Comparison of ENCODE assay signal across 28 cellular contexts in the genomic region with DNA sequence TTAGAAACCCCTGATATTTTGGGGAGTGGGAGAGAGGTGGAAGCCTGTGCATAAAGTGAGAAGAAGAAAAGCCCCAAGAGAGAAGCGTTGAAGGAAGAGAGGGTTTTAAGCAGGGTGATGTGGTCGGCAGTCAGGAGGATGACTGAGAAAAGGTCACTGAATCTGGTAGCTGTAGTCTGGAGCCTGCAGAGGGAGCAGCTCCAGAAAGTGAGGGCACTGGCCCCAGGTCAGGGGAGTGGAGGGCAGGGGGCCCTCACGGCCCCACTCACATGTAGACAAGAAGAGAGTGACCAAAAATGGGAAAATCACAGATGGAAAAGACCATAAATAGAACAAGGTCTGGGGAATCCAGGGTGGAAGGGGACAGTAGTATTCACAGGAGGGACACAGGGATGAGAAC.
A peak's percentile ranks its signal among the peaks of the same experiment; 100 is the strongest.
DNase-seq lines count a peak whose midpoint lies in the region; ATAC-seq, FAIRE-seq and TF ChIP-seq lines count a peak whose summit lies in the region.
"Had no signal": no experiment of that assay in that cellular context is flagged by ENCODE, and none has a peak within 500 bp of the region (broad histone marks: within the 10 kb centered on the region; RNA-seq: fewer than 3 reads in every experiment).

No MANE protein-coding gene starts in this region.

- no peaks in the 10 kb centered on the region for H3K27me3 Mint-ChIP-seq in stimulated activated naive CD8-positive, alpha-beta T cell treated with anti-CD3 and anti-CD28 coated beads, Interleukin-15, amount 100 ng/mL, for 72 hours
- H3K27me3 Mint-ChIP-seq in T-helper 2 cell treated with Interferon-gamma antibody and Interleukin-4, amounts not matched to agents 5 μg/mL and 100 μg/mL, for 36 hours (ENCODE audit: low read depth) = peaks cover 5% of the 10 kb centered on the region
- H3K27me3 Mint-ChIP-seq: activated CD8-positive, alpha-beta T cell treated with anti-CD3 and anti-CD28 coated beads for 36 hours; naive thymus-derived CD4-positive, alpha-beta T cell had no signal

- peak overlapping the region; percentile 49 to 55 for H3K27ac Mint-ChIP-seq in stimulated activated naive CD8-positive, alpha-beta T cell treated with anti-CD3 and anti-CD28 coated beads, Interleukin-15, amount 100 ng/mL, for 72 hours
- no peak overlapping the region for H3K27ac Mint-ChIP-seq in T-helper 2 cell treated with Interferon-gamma antibody and Interleukin-4, amounts not matched to agents 5 μg/mL and 100 μg/mL, for 36 hours
- H3K27ac Mint-ChIP-seq: activated CD8-positive, alpha-beta T cell treated with anti-CD3 and anti-CD28 coated beads for 36 hours; activated naive CD4-positive, alpha-beta T cell treated with anti-CD3 and anti-CD28 coated beads for 36 hours; T-helper 1 cell treated with Interleukin-12 subunit alpha and Interleukin-12 subunit beta and Interleukin-4 antibody, amounts not matched to agents 30 μg/mL and 1 μg/mL, for 36 hours had no signal

- no peaks in the 10 kb centered on the region for H3K36me3 Mint-ChIP-seq in T-helper 2 cell treated with Interferon-gamma antibody and Interleukin-4, amounts not matched to agents 5 μg/mL and 100 μg/mL, for 36 hours (ENCODE audit: low read depth)

- H3K4me3 ChIP-seq in SK-N-SH (ENCODE audit: low read depth in 2 of 2, low read length in 1 of 2) (no peak overlapping the region), Panc1 (ENCODE audit: low read depth in 2 of 2, low read length in 2 of 2) (no peak overlapping the region), HepG2 (replicated peaks in 1 of 3; ENCODE audit: insufficient read depth in 1 of 3, low read depth in 2 of 3, low read length in 3 of 3) (no peak overlapping the region), PC-9 (no peak overlapping the region)
- H3K4me3 ChIP-seq: esophagus muscularis mucosa, gastrocnemius medialis, lung, SJCRH30, tibial nerve had no signal

- intact Hi-C loops in Panc1 (cut with micrococcal nuclease; ENCODE audit: unreplicated experiment) = no loop called here
- intact Hi-C loops in HepG2 (cut with micrococcal nuclease; ENCODE audit: unreplicated experiment) = no loop called here
- intact Hi-C loops in PC-9 (cut with micrococcal nuclease; ENCODE audit: unreplicated experiment) = no loop called here

- 91% methylated on average over 3 of the region's 3 CpGs for WGBS in SK-N-SH (ENCODE audit: low lambda C conversion rate)
- WGBS in HepG2 (ENCODE audit: low lambda C conversion rate) = 44% methylated on average over 3 of the region's 3 CpGs

- TF ChIP-seq RAD21 in SK-N-SH (IDR thresholded peaks at IDR 0.05; ENCODE audit: low read length) (no peak), HepG2 (CRISPR knock-in tag; IDR thresholded peaks at IDR 0.05) (no peak)

- TF ChIP-seq CTCF in SK-N-SH (IDR thresholded peaks at IDR 0.05) (no peak), Panc1 (IDR thresholded peaks at IDR 0.05) (peak; percentile 51), HepG2 (CRISPR knock-in tag; IDR thresholded peaks at IDR 0.05) (no peak), PC-9 (conservative IDR thresholded peaks at IDR 0.05) (no peak)

- H3K27ac ChIP-seq in SK-N-SH (ENCODE audit: low read depth in 2 of 2, low read length in 1 of 2) = no peak overlapping the region
- no peak overlapping the region for H3K27ac ChIP-seq in Panc1 (ENCODE audit: low read length)
- H3K27ac ChIP-seq in HepG2 (ENCODE audit: extremely low read length, insufficient read depth, low read length) = no peak overlapping the region
- H3K27ac ChIP-seq in PC-9 = no peak overlapping the region
- H3K27ac ChIP-seq: 22Rv1, esophagus muscularis mucosa, gastrocnemius medialis, SJCRH30, tibial nerve had no signal

- H2AFZ ChIP-seq in SK-N-SH (ENCODE audit: low read depth) (no peak overlapping the region), HepG2 (ENCODE audit: low read length) (no peak overlapping the region), PC-9 (no peak overlapping the region)

- H3K79me2 ChIP-seq in SK-N-SH (ENCODE audit: insufficient read depth) = no peaks in the 10 kb centered on the region
- no peaks in the 10 kb centered on the region for H3K79me2 ChIP-seq in HepG2 (ENCODE audit: insufficient read depth, low read length)
- no peaks in the 10 kb centered on the region for H3K79me2 ChIP-seq in PC-9 (ENCODE audit: low read depth)

- no peaks in the 10 kb centered on the region for H3K4me1 Mint-ChIP-seq in stimulated activated naive CD8-positive, alpha-beta T cell treated with anti-CD3 and anti-CD28 coated beads, Interleukin-15, amount 100 ng/mL, for 72 hours
- no peaks in the 10 kb centered on the region for H3K4me1 Mint-ChIP-seq in T-helper 2 cell treated with Interferon-gamma antibody and Interleukin-4, amounts not matched to agents 5 μg/mL and 100 μg/mL, for 36 hours (ENCODE audit: low read depth)

- peaks cover 6 to 18% of the 10 kb centered on the region in 2 donors for H3K9me3 Mint-ChIP-seq in stimulated activated naive CD8-positive, alpha-beta T cell treated with anti-CD3 and anti-CD28 coated beads, Interleukin-15, amount 100 ng/mL, for 72 hours
- no peaks in the 10 kb centered on the region for H3K9me3 Mint-ChIP-seq in T-helper 2 cell treated with Interferon-gamma antibody and Interleukin-4, amounts not matched to agents 5 μg/mL and 100 μg/mL, for 36 hours
- H3K9me3 Mint-ChIP-seq: activated CD8-positive, alpha-beta T cell treated with anti-CD3 and anti-CD28 coated beads for 36 hours; T-helper 1 cell treated with Interleukin-12 subunit alpha and Interleukin-12 subunit beta and Interleukin-4 antibody, amounts not matched to agents 30 μg/mL and 1 μg/mL, for 36 hours had no signal

- no TSS peak for BruUV-seq in Panc1 (replicated peaks; lab: Mats Ljungman, UMichigan)
- BruUV-seq in HepG2 (replicated peaks; lab: Mats Ljungman, UMichigan) = no TSS peak
- no TSS peak for BruUV-seq in PC-9 (replicated peaks; lab: Mats Ljungman, UMichigan)

- TF ChIP-seq POLR2A in HepG2 (IDR thresholded peaks at IDR 0.05; ENCODE audit: insufficient read depth in 1 of 2, low read depth in 2 of 2, low read length in 2 of 2) = no peak

- H4K20me1 ChIP-seq in SK-N-SH (ENCODE audit: insufficient read depth) (no peaks in the 10 kb centered on the region), HepG2 (ENCODE audit: insufficient read depth, low read length) (no peaks in the 10 kb centered on the region), PC-9 (ENCODE audit: insufficient read depth) (no peaks in the 10 kb centered on the region)

- H3K9ac ChIP-seq in SK-N-SH (no peak overlapping the region), HepG2 (ENCODE audit: insufficient read depth, low read depth, low read length) (no peak overlapping the region)

- no peak for FAIRE-seq in HepG2 (lab: Jason Lieb, UNC)
- FAIRE-seq: keratinocyte had no signal

- POLR2A ChIA-PET in SK-N-SH (lab: Yijun Ruan, JAX) = no interaction called here
- POLR2A ChIA-PET in Panc1 (lab: Charles Lee) = no interaction called here
- POLR2A ChIA-PET in HepG2 (lab: Yijun Ruan, JAX) = no interaction called here
- POLR2A ChIA-PET in PC-9 (lab: Charles Lee; ENCODE audit: unreplicated experiment) = no interaction called here

- in situ Hi-C loops in Panc1 (cut with HindIII; ENCODE audit: low pct_unique_long_range_greater_than_20kb, low sequenced_read_pairs) (no loop called here), HepG2 (cut with HindIII; ENCODE audit: extremely low pct_ligation_motif_present, low pct_unique_long_range_greater_than_20kb) (no loop called here)

- H3K9me2 ChIP-seq in SK-N-SH = no peaks in the 10 kb centered on the region
- no peaks in the 10 kb centered on the region for H3K9me2 ChIP-seq in PC-9 (ENCODE audit: insufficient read depth)

- peaks cover 3 to 9% of the 10 kb centered on the region in 2 experiments for H3K36me3 ChIP-seq in SK-N-SH (replicated peaks in 1 of 2; ENCODE audit: control insufficient read depth in 1 of 2, insufficient read depth in 2 of 2, low read length in 1 of 2)
- no peaks in the 10 kb centered on the region for H3K36me3 ChIP-seq in Panc1 (ENCODE audit: control insufficient read depth, insufficient read depth, low read length)
- H3K36me3 ChIP-seq in HepG2 (replicated peaks in 1 of 2; ENCODE audit: control insufficient read depth in 1 of 2, insufficient read depth in 2 of 2, low read length in 2 of 2) = no peaks in the 10 kb centered on the region
- H3K36me3 ChIP-seq in PC-9 (ENCODE audit: low read depth) = no peaks in the 10 kb centered on the region
- H3K36me3 ChIP-seq: gastrocnemius medialis, SJCRH30 had no signal

- no peak for TF ChIP-seq EP300 in SK-N-SH (IDR thresholded peaks at IDR 0.05; ENCODE audit: borderline replicate concordance in 1 of 2, low read depth in 1 of 2, low read length in 1 of 2)
- no peak for TF ChIP-seq EP300 in HepG2 (IDR thresholded peaks at IDR 0.05; ENCODE audit: low read depth in 2 of 2, low read length in 2 of 2)
- no peak for TF ChIP-seq EP300 in HepG2 (CRISPR knock-in tag; IDR thresholded peaks at IDR 0.05; ENCODE audit: borderline replicate concordance)

- H3K4me2 ChIP-seq in SK-N-SH = no peak overlapping the region
- H3K4me2 ChIP-seq in HepG2 (ENCODE audit: low read depth, low read length) = no peak overlapping the region
- no peak overlapping the region for H3K4me2 ChIP-seq in PC-9

- H3K9me3 ChIP-seq in SK-N-SH = no peaks in the 10 kb centered on the region
- no peaks in the 10 kb centered on the region for H3K9me3 ChIP-seq in Panc1 (ENCODE audit: control insufficient read depth, insufficient read depth, low read depth, low read length)
- no peaks in the 10 kb centered on the region for H3K9me3 ChIP-seq in HepG2 (ENCODE audit: low read length)
- H3K9me3 ChIP-seq in PC-9 (ENCODE audit: insufficient read depth, low read depth) = no peaks in the 10 kb centered on the region
- H3K9me3 ChIP-seq: Caco-2, gastrocnemius medialis, SJCRH30 had no signal

- H3K4me3 Mint-ChIP-seq in stimulated activated naive CD8-positive, alpha-beta T cell treated with anti-CD3 and anti-CD28 coated beads, Interleukin-15, amount 100 ng/mL, for 72 hours = no peak overlapping the region
- H3K4me3 Mint-ChIP-seq in T-helper 2 cell treated with Interferon-gamma antibody and Interleukin-4, amounts not matched to agents 5 μg/mL and 100 μg/mL, for 36 hours = no peak overlapping the region
- H3K4me3 Mint-ChIP-seq: activated CD8-positive, alpha-beta T cell treated with anti-CD3 and anti-CD28 coated beads for 36 hours; activated naive CD4-positive, alpha-beta T cell treated with anti-CD3 and anti-CD28 coated beads for 36 hours; naive thymus-derived CD4-positive, alpha-beta T cell; T-helper 1 cell treated with Interleukin-12 subunit alpha and Interleukin-12 subunit beta and Interleukin-4 antibody, amounts not matched to agents 30 μg/mL and 1 μg/mL, for 36 hours had no signal

- ATAC-seq in SK-N-SH treated with all-trans-retinoic acid at 6 μM for 48 hours (0 out of 3 replicates have a peak, but pooled peaks have one; percentile 16), Panc1 (peak; percentile 49), HepG2 (peak; percentile 63), GM18519 (IDR thresholded peaks at IDR 0.05; ENCODE audit: low FRiP score, unreplicated experiment) (no peak)
- ATAC-seq in stimulated activated naive CD8-positive, alpha-beta T cell treated with anti-CD3 and anti-CD28 coated beads, Interleukin-15, amount 100 ng/mL, for 72 hours = no peak
- ATAC-seq: activated CD8-positive, alpha-beta T cell treated with anti-CD3 and anti-CD28 coated beads for 36 hours; gastrocnemius medialis; naive thymus-derived CD4-positive, alpha-beta T cell had no signal

- H3K4me1 ChIP-seq in SK-N-SH (ENCODE audit: control insufficient read depth in 1 of 2, insufficient read depth in 2 of 2, low read depth in 1 of 2, low read length in 1 of 2) = peaks cover 0 to 4% of the 10 kb centered on the region in 2 experiments; a peak in 1 of 4 replicates
- H3K4me1 ChIP-seq in Panc1 (ENCODE audit: control insufficient read depth, insufficient read depth, low read length) = no peaks in the 10 kb centered on the region
- peaks cover 8% of the 10 kb centered on the region for H3K4me1 ChIP-seq in HepG2 (ENCODE audit: insufficient read depth, low read length)
- no peaks in the 10 kb centered on the region for H3K4me1 ChIP-seq in PC-9 (replicated peaks; ENCODE audit: insufficient read depth)
- H3K4me1 ChIP-seq: gastrocnemius medialis, tibial nerve had no signal

- H3K27me3 ChIP-seq in SK-N-SH (ENCODE audit: insufficient read depth) = no peaks in the 10 kb centered on the region
- no peaks in the 10 kb centered on the region for H3K27me3 ChIP-seq in Panc1 (ENCODE audit: control insufficient read depth, insufficient read depth, low read length)
- H3K27me3 ChIP-seq in HepG2 (ENCODE audit: control insufficient read depth in 1 of 2, insufficient read depth in 2 of 2, low read length in 2 of 2) = no peaks in the 10 kb centered on the region
- no peaks in the 10 kb centered on the region for H3K27me3 ChIP-seq in PC-9 (ENCODE audit: insufficient read depth, low read depth)
- H3K27me3 ChIP-seq: esophagus muscularis mucosa, gastrocnemius medialis, SJCRH30, tibial nerve had no signal

- DNase-seq in SK-N-SH = no peak
- no peak for DNase-seq in Panc1 (ENCODE audit: low read depth, low spot score)
- no peak for DNase-seq in HepG2 (ENCODE audit: low spot score)
- DNase-seq in stimulated activated naive CD8-positive, alpha-beta T cell treated with anti-CD3 and anti-CD28 coated beads, Interleukin-15, amount 100 ng/mL, for 72 hours = no peak
- DNase-seq in PC-9 = no peak
- DNase-seq in T-helper 2 cell treated with Interferon-gamma antibody and Interleukin-4, amounts not matched to agents 5 μg/mL and 100 μg/mL, for 36 hours (ENCODE audit: low spot score) = no peak
- DNase-seq: activated CD8-positive, alpha-beta T cell treated with anti-CD3 and anti-CD28 coated beads for 36 hours; activated naive CD4-positive, alpha-beta T cell treated with anti-CD3 and anti-CD28 coated beads for 36 hours; activated T-cell treated with anti-CD3 and anti-CD28 coated beads, Interleukin-2, amount 50 U/mL, for 1 hour; anterior cingulate cortex; Caco-2; cerebellar nuclear complex; effector CD4-positive, alpha-beta T cell; gastrocnemius medialis; hypothalamus; naive thymus-derived CD4-positive, alpha-beta T cell; NCI-H1694; NCI-H226; stimulated activated naive CD4-positive, alpha-beta T cell had no signal

- H3F3A ChIP-seq in SK-N-SH (replicated peaks; ENCODE audit: insufficient read depth) (no peaks in the 10 kb centered on the region), PC-9 (ENCODE audit: insufficient read depth, low read depth) (no peaks in the 10 kb centered on the region)

- CTCF ChIA-PET in SK-N-SH (lab: Yijun Ruan, JAX) (no interaction called here), Panc1 (lab: Charles Lee) (interaction anchor here (0.6 kb wide), 1 partner anchor 235 kb away, joined by 3 read pairs; no protein-coding TSS in a partner anchor), HepG2 (lab: Yijun Ruan, JAX; ENCODE audit: low intra/inter-chr PET ratio, low total read pairs) (no interaction called here), PC-9 (lab: Charles Lee) (no interaction called here)

Comparison
In these comparisons a context has a peak if more than half of its experiments do, and no peak if none do; other contexts are left out.
1. ATAC-seq: peak in SK-N-SH treated with all-trans-retinoic acid at 6 μM for 48 hours (single experiment), Panc1 (single experiment) and HepG2 (single experiment); none in stimulated activated naive CD8-positive, alpha-beta T cell treated with anti-CD3 and anti-CD28 coated beads, Interleukin-15, amount 100 ng/mL, for 72 hours (single experiment) and GM18519 (single experiment).